In genomic region chr6:108844632-108845031, GRCh38 we compare ENCODE assay signal across 21 cellular contexts.
"Had no signal": no experiment of that assay in that cellular context is flagged by ENCODE, and none has a peak within 500 bp of the region (broad histone marks: within the 10 kb centered on the region; RNA-seq: fewer than 3 reads in every experiment).

No MANE protein-coding gene starts in this region.

- DNase-seq: activated B cell treated with CpG ODN at 0.5 μM for 24 hours; activated CD4-positive, alpha-beta memory T cell treated with anti-CD3 and anti-CD28 coated beads, Interleukin-2, amount 10 ng/mL, durations not matched to agents 7 days and 5 days; activated CD4-positive, alpha-beta T cell treated with anti-CD3 and anti-CD28 coated beads for 1 hour; activated CD4-positive, alpha-beta T cell treated with anti-CD3 and anti-CD28 coated beads, Interleukin-2, amount 50 U/mL, for 1 hour; activated gamma-delta T cell; activated naive CD4-positive, alpha-beta T cell treated with anti-CD3 and anti-CD28 coated beads for 36 hours; activated T-cell treated with anti-CD3 and anti-CD28 coated beads for 4 hours; activated T-cell treated with anti-CD3 and anti-CD28 coated beads, Interleukin-2, amount 50 U/mL, for 48 hours; amygdala; cortex of kidney; Kasumi-1; NCI-H1092; NCI-H146; NCI-H187 treated with DMSO at 0.1 percent for 48 hours; NCI-H2171; NCI-H226; PC-3; SHP77 treated with DMSO at 0.1 percent for 48 hours; T-helper 17 cell; T-helper 9 cell had no signal

- ATAC-seq: activated T-helper 17 cell treated with anti-CD3 and anti-CD28 coated beads, Interleukin-2, amount 50 U/mL, for 72 hours; PC-3; T-helper 17 cell had no signal
